In genomic region chr11:93225642-93226041, GRCh38 we compare ENCODE assay signal across 9 cellular contexts. TPM values are rescaled to one million over a fixed set of nuclear protein-coding genes. Genes with fewer than 3 reads are reported as not detected.
DNase-seq lines count a peak whose midpoint lies in the region; ATAC-seq, FAIRE-seq and TF ChIP-seq lines count a peak whose summit lies in the region.
"Had no signal": no experiment of that assay in that cellular context is flagged by ENCODE, and none has a peak within 500 bp of the region (broad histone marks: within the 10 kb centered on the region; RNA-seq: fewer than 3 reads in every experiment).

No MANE protein-coding gene starts in this region.

- no peak overlapping the region for H2BK15ac ChIP-seq in H1 (ENCODE audit: low read length)

- H4K91ac ChIP-seq in H1 (replicated peaks; ENCODE audit: insufficient read length, low read length) = no peak overlapping the region

- no peaks in the 10 kb centered on the region for H3K79me2 ChIP-seq in H1 (ENCODE audit: control insufficient read depth in 1 of 2, insufficient read depth in 2 of 2, low read length in 2 of 2)

- H4K5ac ChIP-seq in H1 (ENCODE audit: insufficient read length, low read depth, low read length) = no peak overlapping the region

- TF ChIP-seq POLR2A in H1 (IDR thresholded peaks at IDR 0.05; ENCODE audit: control extremely low read depth in 1 of 2, low read depth in 2 of 2, low read length in 2 of 2) = no peak

- H3K4me2 ChIP-seq in H1 (ENCODE audit: insufficient read depth in 1 of 2, low read depth in 2 of 2, low read length in 2 of 2) = no peak overlapping the region
- H3K4me2 ChIP-seq: BLaER1 treated with 17β-estradiol and CSF1 and Interleukin-3, amounts not matched to agents 10 nM and 100 nM had no signal

- H3K56ac ChIP-seq in H1 (replicated peaks; ENCODE audit: insufficient read length, low read depth, low read length) = no peak overlapping the region

- no peaks in the 10 kb centered on the region for H3K9me3 ChIP-seq in H1 (ENCODE audit: insufficient read depth in 2 of 2, low read depth in 1 of 2, low read length in 1 of 2)
- H3K9me3 ChIP-seq: BLaER1 treated with 17β-estradiol and CSF1 and Interleukin-3, amounts not matched to agents 10 nM and 100 nM had no signal

- no peak for ATAC-seq in GM19467 (IDR thresholded peaks at IDR 0.05; ENCODE audit: unreplicated experiment)
- no peak for ATAC-seq in GM19351 (IDR thresholded peaks at IDR 0.05; ENCODE audit: unreplicated experiment)

- 88% methylated on average over 2 of the region's 2 CpGs; no CpG with 5 or more reads in 1 of the 2 experiments for WGBS in H1 (ENCODE audit: extremely low coverage in 1 of 2, insufficient coverage in 1 of 2, insufficient read length in 1 of 2, insufficient replicate concordance in 2 of 2, low coverage in 1 of 2, low lambda C conversion rate in 2 of 2, missing lambda C conversion rate in 1 of 2), 2 experiments

- no peaks in the 10 kb centered on the region for H3K4me1 ChIP-seq in H1 (replicated peaks in 1 of 4; ENCODE audit: control insufficient read depth in 3 of 4, insufficient read depth in 4 of 4, low read length in 3 of 4)
- H3K4me1 ChIP-seq: BLaER1 treated with 17β-estradiol and CSF1 and Interleukin-3, amounts not matched to agents 10 nM and 100 nM had no signal

- TF ChIP-seq EP300 in H1 (IDR thresholded peaks at IDR 0.05; ENCODE audit: borderline replicate concordance in 1 of 2, low read depth in 2 of 2, low read length in 2 of 2) = no peak

- TF ChIP-seq RAD21 in H1 (IDR thresholded peaks at IDR 0.05 in 1 of 2, conservative IDR thresholded peaks at IDR 0.05 in 1 of 2; ENCODE audit: low read depth in 2 of 2, low read length in 2 of 2) = peak; percentile 40 to 42

- H2BK20ac ChIP-seq in H1 (ENCODE audit: low read length) = no peak overlapping the region

- H4K8ac ChIP-seq in H1 (ENCODE audit: extremely low read depth, insufficient read depth, low read length) = no peak overlapping the region

- H2AK5ac ChIP-seq in H1 (ENCODE audit: low read depth, low read length) = no peak overlapping the region

- H3K4me3 ChIP-seq in H1 (ENCODE audit: extremely low read depth in 1 of 4, insufficient read depth in 2 of 4, low read depth in 3 of 4, low read length in 4 of 4) = no peak overlapping the region
- H3K4me3 ChIP-seq: BLaER1 treated with 17β-estradiol and CSF1 and Interleukin-3, amounts not matched to agents 10 nM and 100 nM had no signal

- TF ChIP-seq CTCF in H1 (IDR thresholded peaks at IDR 0.05; ENCODE audit: control extremely low read depth in 1 of 3, insufficient read depth in 1 of 3, low read depth in 1 of 3, low read length in 3 of 3) = no peak; a peak in 1 of 4 replicates

- no peak overlapping the region for H3K9ac ChIP-seq in H1 (replicated peaks in 1 of 4; ENCODE audit: extremely low read depth in 1 of 4, low read depth in 3 of 4, low read length in 3 of 4)
- H3K9ac ChIP-seq: BLaER1 treated with 17β-estradiol and CSF1 and Interleukin-3, amounts not matched to agents 10 nM and 100 nM had no signal

- no peak for FAIRE-seq in H1 (lab: Jason Lieb, UNC)

- POLR2A ChIA-PET in H1 (lab: Charles Lee; ENCODE audit: partially characterized antibody) = no interaction called here

- H3K36me3 ChIP-seq in H1 (ENCODE audit: control insufficient read depth in 2 of 4, insufficient read depth in 4 of 4, low read length in 3 of 4) = no peaks in the 10 kb centered on the region
- H3K36me3 ChIP-seq: BLaER1 treated with 17β-estradiol and CSF1 and Interleukin-3, amounts not matched to agents 10 nM and 100 nM had no signal

- H4K20me1 ChIP-seq in H1 (replicated peaks in 1 of 2; ENCODE audit: control insufficient read depth in 1 of 2, insufficient read depth in 2 of 2, low read length in 2 of 2) = no peaks in the 10 kb centered on the region
- H4K20me1 ChIP-seq: BLaER1 treated with 17β-estradiol and CSF1 and Interleukin-3, amounts not matched to agents 10 nM and 100 nM had no signal

- no peak overlapping the region for H2BK12ac ChIP-seq in H1 (ENCODE audit: low read depth, low read length)

- CTCF ChIA-PET in H1 (lab: Charles Lee; ENCODE audit: partially characterized antibody) = interaction anchor here (0.6 to 3.1 kb wide), 15 partner anchors 9 to 422 kb away, joined by 3 to 21 read pairs (median 3); partner anchors contain the start of gene SLC36A4

- H3K4ac ChIP-seq in H1 (replicated peaks; ENCODE audit: insufficient read length, low read depth, low read length) = no peak overlapping the region

- peak; percentile 77 for DNase-seq in NCI-H510A treated with DMSO at 0.1 percent for 48 hours (lab: John Stamatoyannopoulos, UW)
- no peak for DNase-seq in NCI-H510A (lab: John Stamatoyannopoulos, UW)
- DNase-seq in NCI-H2227 treated with DMSO at 0.1 percent for 48 hours (lab: John Stamatoyannopoulos, UW) = peak; percentile 6
- no peak for DNase-seq in H1 (ENCODE audit: low read depth in 1 of 2, low spot score in 2 of 2)
- DNase-seq in putamen (ENCODE audit: low spot score) = peak; percentile 13
- no peak for DNase-seq in GF-D8 (lab: John Stamatoyannopoulos, UW)

- no peak overlapping the region for H2AFZ ChIP-seq in H1 (ENCODE audit: low read length)

- no peaks in the 10 kb centered on the region for H3K23me2 ChIP-seq in H1 (ENCODE audit: low read depth, low read length)

- no peaks in the 10 kb centered on the region for H3K79me1 ChIP-seq in H1 (ENCODE audit: low read depth, low read length)

- no peaks in the 10 kb centered on the region for H3K27me3 ChIP-seq in H1 (replicated peaks in 1 of 4; ENCODE audit: control insufficient read depth in 3 of 4, extremely low read depth in 1 of 4, insufficient read depth in 3 of 4, low read length in 3 of 4)
- H3K27me3 ChIP-seq: BLaER1 treated with 17β-estradiol and CSF1 and Interleukin-3, amounts not matched to agents 10 nM and 100 nM had no signal

- H2BK120ac ChIP-seq in H1 (replicated peaks; ENCODE audit: low read depth, low read length) = no peak overlapping the region

- H3K23ac ChIP-seq in H1 (ENCODE audit: insufficient read length) = no peak overlapping the region

- no peak overlapping the region for H3K27ac ChIP-seq in H1 (ENCODE audit: low read depth, low read length)
- H3K27ac ChIP-seq: BLaER1 treated with 17β-estradiol and CSF1 and Interleukin-3, amounts not matched to agents 10 nM and 100 nM had no signal

- H3K14ac ChIP-seq in H1 (ENCODE audit: insufficient read length) = no peak overlapping the region

- no peak overlapping the region for H2BK5ac ChIP-seq in H1 (ENCODE audit: low read depth, low read length)

- H3K18ac ChIP-seq in H1 (ENCODE audit: extremely low read depth, low read length) = no peak overlapping the region

TF ChIP-seq in H1, 55 proteins besides CTCF, POLR2A, EP300 and RAD21 (continues in another document):
- TF ChIP-seq TBP (IDR thresholded peaks at IDR 0.05; ENCODE audit: low read depth, low read length) = no peak
- no peak for TF ChIP-seq SIRT6 (IDR thresholded peaks at IDR 0.05; ENCODE audit: low read length)
- TF ChIP-seq E2F6 (IDR thresholded peaks at IDR 0.05) = no peak
- TF ChIP-seq BCL11A (IDR thresholded peaks at IDR 0.05; ENCODE audit: low read depth in 2 of 2, low read length in 2 of 2) = no peak
- no peak for TF ChIP-seq TCF12 (IDR thresholded peaks at IDR 0.05; ENCODE audit: low read depth, low read length)
- no peak for TF ChIP-seq SAP30 (IDR thresholded peaks at IDR 0.05; ENCODE audit: insufficient read depth, insufficient replicate concordance, low read length)
- TF ChIP-seq ATF3 (IDR thresholded peaks at IDR 0.05; ENCODE audit: insufficient read depth, low read depth, low read length) = no peak
- no peak for TF ChIP-seq CHD1 (IDR thresholded peaks at IDR 0.05; ENCODE audit: low read depth, low read length)
- no peak for TF ChIP-seq MAX (IDR thresholded peaks at IDR 0.05)
- no peak for TF ChIP-seq KDM1A (IDR thresholded peaks at IDR 0.05; ENCODE audit: borderline replicate concordance, low read length)
- TF ChIP-seq EZH2 (IDR thresholded peaks at IDR 0.05; ENCODE audit: low read depth, low read length, severe bottlenecking) = no peak
- no peak for TF ChIP-seq HDAC2 (IDR thresholded peaks at IDR 0.05; ENCODE audit: borderline replicate concordance in 1 of 2, low read depth in 2 of 2, low read length in 2 of 2)
- TF ChIP-seq SP1 (IDR thresholded peaks at IDR 0.05; ENCODE audit: low read depth, low read length) = no peak

RNA-seq across cellular contexts. Expression of gene SLC36A4, which starts 27.9 kb away (rescaled TPM):
- 22.7 and 24.4 TPM in 2 replicates for total RNA-seq in H1 (2021; fragmentation: NEBNext Ultra II Directional; extraction: Animal tissue kit (Norgen Biotek cat#: 25700))
- 7.3 and 10.2 TPM in 2 replicates for polyA plus RNA-seq in H1 (2011; rRNA removed)
- 12.1 TPM for polyA plus RNA-seq in H1 (2011; cell fraction: cytosol; rRNA removed)
- polyA plus RNA-seq in H1 (2011; cell fraction: nucleus; rRNA removed) = 9.6 TPM
- 12.2 to 27.0 TPM (median 16.9 TPM) in 4 replicates for polyA plus RNA-seq in H1 (2012, experiment 1 of 2)
- 1.7 TPM for polyA plus RNA-seq in H1 (2012, experiment 2 of 2)
- polyA plus RNA-seq in H1 (2013, experiment 1 of 2) = 16.1 TPM
- polyA plus RNA-seq in H1 (2013, experiment 2 of 2) = 14.5 TPM
- 20.8 and 28.6 TPM in 2 replicates for polyA minus RNA-seq in H1 (2011; rRNA and poly(A)+ RNA removed)
- 12.2 TPM for polyA minus RNA-seq in H1 (2011; cell fraction: cytosol; rRNA and poly(A)+ RNA removed)
- 54.2 TPM for polyA minus RNA-seq in H1 (2011; cell fraction: nucleus; rRNA and poly(A)+ RNA removed)

Comparison
In these comparisons a context has a peak if more than half of its experiments do, and no peak if none do; other contexts are left out.
1. DNase-seq: peak in NCI-H510A treated with DMSO at 0.1 percent for 48 hours (single experiment), NCI-H2227 treated with DMSO at 0.1 percent for 48 hours (single experiment) and putamen (single experiment); none in NCI-H510A (single experiment), H1 (0 of 2) and GF-D8 (single experiment).